Comparison of ENCODE assay signal across 18 cellular contexts in the genomic region with DNA sequence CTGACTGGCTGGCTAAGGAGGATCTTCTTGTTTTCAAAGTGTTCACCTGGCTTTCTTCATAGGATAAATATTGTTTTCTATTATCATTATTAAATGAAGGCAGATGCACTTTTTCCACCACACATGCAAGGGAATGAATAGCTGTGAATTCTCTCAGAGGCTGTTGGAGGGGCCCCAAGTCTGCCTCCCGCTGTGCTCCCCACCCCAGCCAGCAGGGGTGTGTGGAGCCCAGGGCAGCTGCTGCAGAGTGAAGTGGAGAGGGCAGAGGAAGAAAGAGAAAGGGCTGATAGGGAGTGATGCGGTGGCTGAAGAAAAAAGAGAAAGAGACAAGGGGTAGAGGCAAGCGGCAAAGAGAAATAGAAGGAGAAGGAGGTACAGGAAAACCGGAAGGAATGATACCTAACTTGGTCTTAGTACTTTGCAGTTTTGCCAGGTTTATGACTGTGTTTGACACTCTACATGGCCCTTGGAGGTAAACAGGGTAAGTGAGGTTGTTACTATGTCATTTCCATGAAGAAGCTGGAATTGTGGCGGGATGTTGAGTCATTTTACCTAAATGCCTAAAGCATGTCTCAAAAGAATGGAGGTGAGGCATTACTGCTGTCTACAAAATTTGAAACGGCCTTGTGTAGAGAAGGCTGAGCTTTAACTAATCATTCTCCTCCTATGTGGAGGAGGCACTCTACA.
DNase-seq lines count a peak whose midpoint lies in the region; ATAC-seq and TF ChIP-seq lines count a peak whose summit lies in the region.
"Had no signal": no experiment of that assay in that cellular context is flagged by ENCODE, and none has a peak within 500 bp of the region (broad histone marks: within the 10 kb centered on the region; RNA-seq: fewer than 3 reads in every experiment).

No MANE protein-coding gene starts in this region.

- no peak for DNase-seq in GM06990 (ENCODE audit: extremely low read depth, insufficient read length)
- peak; percentile 46 for DNase-seq in HT1080 (ENCODE audit: low read depth)
- DNase-seq in ecto neural progenitor cell (ENCODE audit: low spot score), result peak; percentile 20
- DNase-seq in osteocyte (ENCODE audit: extremely low spot score, unreplicated experiment), result peak; percentile 44
- no peak for DNase-seq in NCI-H748 (lab: John Stamatoyannopoulos, UW; ENCODE audit: unreplicated experiment)
- DNase-seq in stimulated activated CD4-positive, alpha-beta T cell treated with anti-CD3 and anti-CD28 coated beads, Interleukin-15, amount 100 ng/mL, for 24 hours, result no peak
- no peak for DNase-seq in COR-L47 (lab: John Stamatoyannopoulos, UW)
- DNase-seq: CD4-positive, alpha-beta memory T cell; IMR-90; Kasumi-1; NCI-H1417 treated with DMSO at 0.1 percent for 48 hours; NCI-H2029; NCI-H2171 treated with DMSO at 0.1 percent for 48 hours; NCI-H510A; Peyer's patch; SJCRH30 had no signal

- no peaks in the 10 kb centered on the region for H3K36me3 Mint-ChIP-seq in osteocyte (ENCODE audit: unreplicated experiment)
- H3K36me3 Mint-ChIP-seq: CD4-positive, alpha-beta memory T cell had no signal

- H3K27ac Mint-ChIP-seq in osteocyte (ENCODE audit: unreplicated experiment), result no peak overlapping the region
- H3K27ac Mint-ChIP-seq: B cell; CD4-positive, alpha-beta memory T cell had no signal

- TF ChIP-seq CTCF in GM06990 (IDR thresholded peaks at IDR 0.05; ENCODE audit: insufficient read depth, low read length, poor library complexity, severe bottlenecking) (peak; percentile 4), osteocyte (IDR thresholded peaks at IDR 0.05) (no peak)

- H3K9me3 Mint-ChIP-seq in osteocyte (ENCODE audit: unreplicated experiment), result no peaks in the 10 kb centered on the region
- H3K9me3 Mint-ChIP-seq: CD4-positive, alpha-beta memory T cell had no signal

- no peak overlapping the region for H3K4me3 Mint-ChIP-seq in osteocyte (ENCODE audit: unreplicated experiment)
- H3K4me3 Mint-ChIP-seq: B cell; CD4-positive, alpha-beta memory T cell had no signal

- H3K4me3 ChIP-seq in GM06990 (replicated peaks; ENCODE audit: low read depth, low read length), result no peak overlapping the region
- H3K4me3 ChIP-seq: Peyer's patch, SJCRH30 had no signal

- H3K36me3 ChIP-seq in GM06990 (ENCODE audit: control insufficient read depth, insufficient read depth, low read length), result no peaks in the 10 kb centered on the region
- H3K36me3 ChIP-seq: Peyer's patch, SJCRH30 had no signal

- H3K27me3 Mint-ChIP-seq in osteocyte (ENCODE audit: unreplicated experiment), result no peaks in the 10 kb centered on the region
- H3K27me3 Mint-ChIP-seq: B cell had no signal

- no peak for ATAC-seq in HG02610 (IDR thresholded peaks at IDR 0.05; ENCODE audit: unreplicated experiment)

- peaks cover 14% of the 10 kb centered on the region for H3K4me1 Mint-ChIP-seq in osteocyte (ENCODE audit: unreplicated experiment)
- H3K4me1 Mint-ChIP-seq: CD4-positive, alpha-beta memory T cell had no signal

- H3K27me3 ChIP-seq in GM06990 (replicated peaks; ENCODE audit: control insufficient read depth, insufficient read depth, low read length), result no peaks in the 10 kb centered on the region
- H3K27me3 ChIP-seq: Peyer's patch, SJCRH30 had no signal

Comparison
In these comparisons a context has a peak if more than half of its experiments do, and no peak if none do; other contexts are left out.
1. DNase-seq: peak in HT1080 (single experiment), ecto neural progenitor cell (single experiment) and osteocyte (single experiment); none in GM06990 (single experiment), NCI-H748 (single experiment), stimulated activated CD4-positive, alpha-beta T cell treated with anti-CD3 and anti-CD28 coated beads, Interleukin-15, amount 100 ng/mL, for 24 hours (single experiment) and COR-L47 (single experiment).